Comparison of ENCODE assay signal across 16 cellular contexts in the genomic region with DNA sequence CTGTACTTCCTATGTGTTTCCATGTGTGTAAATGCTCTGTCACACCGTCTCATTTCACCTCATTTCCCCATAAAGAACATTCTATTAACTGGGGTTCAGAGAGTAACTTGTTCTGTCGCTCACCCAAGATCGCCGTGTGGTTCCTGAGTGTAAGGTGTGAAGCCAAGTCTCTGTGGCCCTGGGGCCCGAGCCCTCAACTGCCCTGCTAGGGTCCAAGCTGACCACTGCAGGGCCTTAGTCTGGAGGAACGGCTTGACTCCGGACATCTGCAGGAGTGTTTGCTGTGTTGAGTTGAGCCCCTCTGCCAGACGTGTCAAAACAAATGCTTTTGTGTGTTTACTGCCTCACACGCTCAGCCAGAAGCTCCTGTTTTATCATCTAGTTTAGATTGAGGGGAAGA.
"Had no signal": no experiment of that assay in that cellular context is flagged by ENCODE, and none has a peak within 500 bp of the region (broad histone marks: within the 10 kb centered on the region; RNA-seq: fewer than 3 reads in every experiment).

No MANE protein-coding gene starts in this region.

- H3K27ac Mint-ChIP-seq: activated CD4-positive, alpha-beta T cell treated with anti-CD3 and anti-CD28 coated beads for 36 hours; T-helper 2 cell treated with Interferon-gamma antibody and Interleukin-4, amounts not matched to agents 5 μg/mL and 100 μg/mL, for 36 hours had no signal

- H3K36me3 Mint-ChIP-seq: activated naive CD4-positive, alpha-beta T cell treated with anti-CD3 and anti-CD28 coated beads, Interleukin-2, amount 50 U/mL, for 72 hours; naive B cell had no signal

- H3K27ac ChIP-seq: colonic mucosa, neutrophil, tibial nerve had no signal

- H3K36me3 ChIP-seq: adrenal gland, colonic mucosa, neutrophil, tibial nerve had no signal

- DNase-seq: activated CD4-positive, alpha-beta T cell treated with anti-CD3 and anti-CD28 coated beads for 36 hours; activated CD4-positive, alpha-beta T cell treated with anti-CD3 and anti-CD28 coated beads, Interleukin-2, amount 50 U/mL, for 48 hours; activated gamma-delta T cell treated with Interleukin-2 at 50 U/mL for 16 hours; adrenal gland; central memory CD4-positive, alpha-beta T cell; colonic mucosa; foreskin melanocyte; hypothalamus; mucosa of descending colon; naive B cell; retina; stimulated activated naive CD4-positive, alpha-beta T cell treated with Interleukin-2 at 50 U/mL for 16 hours had no signal

- H3K9me3 Mint-ChIP-seq: activated naive CD4-positive, alpha-beta T cell treated with anti-CD3 and anti-CD28 coated beads, Interleukin-2, amount 50 U/mL, for 72 hours; naive B cell; T-helper 2 cell treated with Interferon-gamma antibody and Interleukin-4, amounts not matched to agents 5 μg/mL and 100 μg/mL, for 36 hours had no signal

- H3K9me3 ChIP-seq: adrenal gland, colonic mucosa, mucosa of descending colon, neutrophil, tibial nerve had no signal

- H3K27me3 Mint-ChIP-seq: activated CD4-positive, alpha-beta T cell treated with anti-CD3 and anti-CD28 coated beads for 36 hours; naive B cell had no signal

- H3K4me1 ChIP-seq: colonic mucosa had no signal

- ATAC-seq: activated CD4-positive, alpha-beta T cell treated with anti-CD3 and anti-CD28 coated beads for 36 hours; activated naive CD4-positive, alpha-beta T cell treated with anti-CD3 and anti-CD28 coated beads, Interleukin-2, amount 50 U/mL, for 72 hours; mucosa of descending colon had no signal

- H3K4me3 ChIP-seq: adrenal gland, colonic mucosa, mucosa of descending colon, tibial nerve had no signal

- H3K27me3 ChIP-seq: adrenal gland, colonic mucosa, neutrophil, tibial nerve had no signal

- H3K4me3 Mint-ChIP-seq: activated CD4-positive, alpha-beta T cell treated with anti-CD3 and anti-CD28 coated beads for 36 hours; T-helper 2 cell treated with Interferon-gamma antibody and Interleukin-4, amounts not matched to agents 5 μg/mL and 100 μg/mL, for 36 hours had no signal
